Comparison of ENCODE assay signal across 8 cellular contexts in genomic region chr2:237858294-237859081, GRCh38. TPM values are rescaled to one million over a fixed set of nuclear protein-coding genes. Genes with fewer than 3 reads are reported as not detected.
A peak's percentile ranks its signal among the peaks of the same experiment; 100 is the strongest.
DNase-seq lines count a peak whose midpoint lies in the region; ATAC-seq and TF ChIP-seq lines count a peak whose summit lies in the region.

No MANE protein-coding gene starts in this region.

- H3K36me3 ChIP-seq in CD4-positive, CD25-positive, alpha-beta regulatory T cell (ENCODE audit: control insufficient read depth, insufficient read depth, low read length) = no peaks in the 10 kb centered on the region

- peaks cover 14% of the 10 kb centered on the region for H3K27me3 ChIP-seq in CD4-positive, CD25-positive, alpha-beta regulatory T cell (ENCODE audit: control insufficient read depth, insufficient read depth, low read length)

- H3K4me1 ChIP-seq in CD4-positive, CD25-positive, alpha-beta regulatory T cell (ENCODE audit: control insufficient read depth, insufficient read depth, low read length, poor library complexity, severe bottlenecking) = no peaks in the 10 kb centered on the region

- TF ChIP-seq CTCF in activated CD8-positive, alpha-beta T cell treated with anti-CD3 and anti-CD28 coated beads for 36 hours (IDR thresholded peaks at IDR 0.05) = peak; percentile 61
- TF ChIP-seq CTCF in epithelial cell of proximal tubule (conservative IDR thresholded peaks at IDR 0.05; ENCODE audit: low read depth, low read length) = peak; percentile 86

- H3K9me3 ChIP-seq in CD4-positive, CD25-positive, alpha-beta regulatory T cell (ENCODE audit: control insufficient read depth in 2 of 2, low read length in 2 of 2) = no peaks in the 10 kb centered on the region

- H3K4me3 Mint-ChIP-seq in CD4-positive, CD25-positive, alpha-beta regulatory T cell = peak overlapping the region in 2 of 4 donors; percentile 38 to 64
- peak overlapping the region; percentile 44 for H3K4me3 Mint-ChIP-seq in activated CD8-positive, alpha-beta T cell treated with anti-CD3 and anti-CD28 coated beads for 36 hours

- intact Hi-C loops in activated CD8-positive, alpha-beta T cell treated with anti-CD3 and anti-CD28 coated beads for 36 hours (cut with micrococcal nuclease) = no loop called here

- peaks cover 43% of the 10 kb centered on the region for H3K27me3 Mint-ChIP-seq in CD4-positive, CD25-positive, alpha-beta regulatory T cell
- peaks cover 40% of the 10 kb centered on the region for H3K27me3 Mint-ChIP-seq in activated CD8-positive, alpha-beta T cell treated with anti-CD3 and anti-CD28 coated beads for 36 hours

- POLR2A ChIA-PET in activated CD8-positive, alpha-beta T cell treated with anti-CD3 and anti-CD28 coated beads for 36 hours (lab: Charles Lee) = no interaction called here

- H3K36me3 Mint-ChIP-seq in CD4-positive, CD25-positive, alpha-beta regulatory T cell = no peaks in the 10 kb centered on the region
- H3K36me3 Mint-ChIP-seq in activated CD8-positive, alpha-beta T cell treated with anti-CD3 and anti-CD28 coated beads for 36 hours (ENCODE audit: low read depth) = no peaks in the 10 kb centered on the region

- no peak overlapping the region for H3K27ac ChIP-seq in CD4-positive, CD25-positive, alpha-beta regulatory T cell (ENCODE audit: insufficient read depth, low read length, poor library complexity, severe bottlenecking)

- peaks cover 0 to 7% (median 0%) of the 10 kb centered on the region in 4 donors for H3K4me1 Mint-ChIP-seq in CD4-positive, CD25-positive, alpha-beta regulatory T cell
- peaks cover 10% of the 10 kb centered on the region for H3K4me1 Mint-ChIP-seq in activated CD8-positive, alpha-beta T cell treated with anti-CD3 and anti-CD28 coated beads for 36 hours (ENCODE audit: low read depth)

- CTCF ChIA-PET in activated CD8-positive, alpha-beta T cell treated with anti-CD3 and anti-CD28 coated beads for 36 hours (lab: Charles Lee) = interaction anchor here (0.6 to 1.7 kb wide), 10 partner anchors 8 to 405 kb away, joined by 3 to 8 read pairs (median 4); no protein-coding TSS in a partner anchor

- no peak overlapping the region for H3K4me3 ChIP-seq in CD4-positive, CD25-positive, alpha-beta regulatory T cell (ENCODE audit: low read depth, low read length)
- no peak overlapping the region for H3K4me3 ChIP-seq in epithelial cell of proximal tubule (ENCODE audit: low read depth, low read length)

- ATAC-seq in CD4-positive, CD25-positive, alpha-beta regulatory T cell (ENCODE audit: low read depth in 2 of 2) = peak in 1 of 2 donors; percentile 51
- peak; percentile 92 for ATAC-seq in activated CD8-positive, alpha-beta T cell treated with anti-CD3 and anti-CD28 coated beads for 36 hours
- ATAC-seq in stimulated activated naive CD8-positive, alpha-beta T cell treated with anti-CD3 and anti-CD28 coated beads, Interleukin-15, Interleukin-2, amounts not matched to agents 100 U/mL and 50 U/mL, for 24 hours = peak; percentile 59
- ATAC-seq in HG03460 (IDR thresholded peaks at IDR 0.05; ENCODE audit: unreplicated experiment) = no peak

- H3K9me3 Mint-ChIP-seq in CD4-positive, CD25-positive, alpha-beta regulatory T cell = peaks cover 0 to 3% (median 0%) of the 10 kb centered on the region in 7 donors
- H3K9me3 Mint-ChIP-seq in activated CD8-positive, alpha-beta T cell treated with anti-CD3 and anti-CD28 coated beads for 36 hours = no peaks in the 10 kb centered on the region

- DNase-seq in CD4-positive, CD25-positive, alpha-beta regulatory T cell = peak in 2 of 3 donors; percentile 31 to 72
- DNase-seq in H4 (ENCODE audit: low spot score) (peak; percentile 60), NCI-H345 (lab: John Stamatoyannopoulos, UW) (peak; percentile 58), epithelial cell of proximal tubule (ENCODE audit: low read depth) (peak; percentile 12), midbrain (lab: John Stamatoyannopoulos, UW) (peak; percentile 88)
- peak; percentile 70 for DNase-seq in activated CD8-positive, alpha-beta T cell treated with anti-CD3 and anti-CD28 coated beads for 36 hours
- peak; percentile 45 for DNase-seq in stimulated activated naive CD8-positive, alpha-beta T cell treated with anti-CD3 and anti-CD28 coated beads, Interleukin-15, Interleukin-2, amounts not matched to agents 100 U/mL and 50 U/mL, for 24 hours

- peak overlapping the region in 1 of 3 donors; percentile 40 for H3K27ac Mint-ChIP-seq in CD4-positive, CD25-positive, alpha-beta regulatory T cell
- H3K27ac Mint-ChIP-seq in activated CD8-positive, alpha-beta T cell treated with anti-CD3 and anti-CD28 coated beads for 36 hours = no peak overlapping the region

RNA-seq across cellular contexts. Expression of gene RAMP1, which starts 0.9 kb away (rescaled TPM):
- total RNA-seq in CD4-positive, CD25-positive, alpha-beta regulatory T cell = not detected
- polyA plus RNA-seq in CD4-positive, CD25-positive, alpha-beta regulatory T cell = under 1 TPM in 1 of 4 donors, not detected in 3; 0.22 TPM
- total RNA-seq in H4 (2014; rRNA removed; shearing (Covaris generic)) = not detected in 2 replicates
- 1 to 10 TPM; 1.0 to 1.4 TPM for total RNA-seq in activated CD8-positive, alpha-beta T cell treated with anti-CD3 and anti-CD28 coated beads for 36 hours
- total RNA-seq in epithelial cell of proximal tubule = 4.0 and 6.5 TPM in 2 replicates

RNA-seq across cellular contexts. Expression of gene RBM44, which starts 59.9 kb away (rescaled TPM):
- total RNA-seq in CD4-positive, CD25-positive, alpha-beta regulatory T cell = 4.5 TPM
- polyA plus RNA-seq in CD4-positive, CD25-positive, alpha-beta regulatory T cell = under 1 TPM in 2 of 4 donors, not detected in 2; 0.21 to 0.28 TPM
- 0.12 TPM in 1 of 2 replicates, not detected in the other for total RNA-seq in H4 (2014; rRNA removed; shearing (Covaris generic))
- total RNA-seq in activated CD8-positive, alpha-beta T cell treated with anti-CD3 and anti-CD28 coated beads for 36 hours = under 1 TPM; 0.52 to 0.87 TPM
- 0.14 and 0.75 TPM in 2 replicates for total RNA-seq in epithelial cell of proximal tubule

Comparison
In these comparisons a context has a peak if more than half of its experiments do, and no peak if none do; other contexts are left out.
1. DNase-seq: peak in every context shown above with its lines; median percentile 88 in midbrain; 70 in activated CD8-positive, alpha-beta T cell treated with anti-CD3 and anti-CD28 coated beads for 36 hours; 60 in H4; 58 in NCI-H345; 52 in CD4-positive, CD25-positive, alpha-beta regulatory T cell; 45 in stimulated activated naive CD8-positive, alpha-beta T cell treated with anti-CD3 and anti-CD28 coated beads, Interleukin-15, Interleukin-2, amounts not matched to agents 100 U/mL and 50 U/mL, for 24 hours; 12 in epithelial cell of proximal tubule.